In the genomic region with DNA sequence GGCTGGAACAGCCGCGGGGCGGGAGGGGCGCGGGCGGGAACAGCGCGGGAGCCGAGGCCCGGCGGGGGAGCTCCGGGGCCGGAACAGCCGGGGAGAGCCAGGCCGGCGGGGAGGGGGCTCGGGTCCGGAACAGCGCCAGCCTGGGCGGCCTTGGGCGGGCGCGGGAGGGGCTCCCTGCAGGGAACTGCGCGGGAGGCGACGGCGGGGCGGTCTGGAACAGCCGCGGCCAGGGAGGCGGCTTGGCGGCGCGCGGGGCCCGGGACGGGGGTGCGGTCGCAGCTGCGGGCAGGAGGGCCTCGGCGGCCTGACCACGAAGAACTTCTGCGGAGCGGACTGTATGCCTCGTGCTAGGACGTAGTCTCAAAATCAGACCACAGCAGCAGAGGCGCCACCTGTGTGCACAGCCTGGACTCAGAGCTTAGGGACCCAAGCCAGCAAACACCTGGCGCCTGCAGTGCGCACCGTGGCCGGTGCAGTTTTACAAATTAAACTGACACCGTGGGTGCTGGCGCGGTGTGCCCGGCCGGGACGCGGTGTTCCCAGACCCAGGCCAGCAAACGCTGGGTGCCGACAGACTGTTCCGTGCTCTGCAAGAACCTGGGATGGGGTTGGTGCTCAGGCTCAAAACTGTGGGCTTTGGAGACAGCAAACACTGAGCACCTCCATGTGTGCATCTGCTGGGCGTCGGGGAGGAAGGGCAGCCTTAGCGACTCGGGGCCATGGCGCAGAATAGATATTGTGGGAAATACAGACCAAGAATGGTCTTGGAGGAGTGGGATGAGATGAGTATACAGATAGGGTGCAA, we compare ENCODE assay signal across 7 cellular contexts. TPM values are rescaled to one million over a fixed set of nuclear protein-coding genes. Genes with fewer than 3 reads are reported as not detected.
A peak's percentile ranks its signal among the peaks of the same experiment; 100 is the strongest.
DNase-seq lines count a peak whose midpoint lies in the region; ATAC-seq and TF ChIP-seq lines count a peak whose summit lies in the region.

No MANE protein-coding gene starts in this region.

- no peaks in the 10 kb centered on the region for H3K27me3 ChIP-seq in lower lobe of right lung (ENCODE audit: low read depth)

- intact Hi-C loops in lower lobe of right lung (cut with DNase I), result no loop called here

- peak; percentile 14 for TF ChIP-seq CTCF in lower lobe of right lung (IDR thresholded peaks at IDR 0.05)

- ATAC-seq in GM18517 (IDR thresholded peaks at IDR 0.05; ENCODE audit: unreplicated experiment) (peak; percentile 53), HG02798 (IDR thresholded peaks at IDR 0.05; ENCODE audit: poor library complexity, unreplicated experiment) (peak; percentile 47), lower lobe of right lung (peak; percentile 86 to 93)

- peaks cover 14% of the 10 kb centered on the region for H3K9me3 ChIP-seq in lower lobe of right lung

- peaks cover 26% of the 10 kb centered on the region for H3K4me1 ChIP-seq in lower lobe of right lung

- H3K27ac ChIP-seq in lower lobe of right lung, result peak overlapping the region; percentile 92

- no peaks in the 10 kb centered on the region for H3K36me3 ChIP-seq in lower lobe of right lung

- peak overlapping the region; percentile 62 for H3K4me3 ChIP-seq in lower lobe of right lung

- peak; percentile 73 for DNase-seq in NCI-H1694 treated with DMSO at 0.1 percent for 48 hours (lab: John Stamatoyannopoulos, UW)
- DNase-seq in activated CD4-positive, alpha-beta T cell treated with anti-CD3 and anti-CD28 coated beads for 24 hours (ENCODE audit: low read depth in 2 of 2), result peak; percentile 63 to 66
- DNase-seq in cortex of kidney (lab: John Stamatoyannopoulos, UW), result peak; percentile 60
- DNase-seq in lower lobe of right lung, result peak; percentile 93
- DNase-seq in stimulated activated CD8-positive, alpha-beta memory T cell treated with anti-CD3 and anti-CD28 coated beads, Interleukin-12 subunit alpha, Interleukin-12 subunit beta, amount 100 ng/mL, for 24 hours (ENCODE audit: extremely low read depth), result peak; percentile 56

RNA-seq across cellular contexts. Expression of a gene that starts 0.6 kb away (rescaled TPM):
- total RNA-seq in lower lobe of right lung, result 5.6 TPM

RNA-seq across cellular contexts. Expression of a gene that starts 12.3 kb away (rescaled TPM):
- 60.5 TPM for total RNA-seq in lower lobe of right lung

RNA-seq across cellular contexts. Expression of a gene that starts 46.2 kb away (rescaled TPM):
- 3.9 TPM for total RNA-seq in lower lobe of right lung

RNA-seq across cellular contexts. Expression of a gene that starts 58.1 kb away (rescaled TPM):
- 60.3 TPM for total RNA-seq in lower lobe of right lung

Comparison
In these comparisons a context has a peak if more than half of its experiments do, and no peak if none do; other contexts are left out.
1. Peak in every context shown above with its lines: DNase-seq, ATAC-seq, H3K4me3 ChIP-seq and H3K27ac ChIP-seq.